12 cellular contexts compared by ENCODE assay signal in the genomic region with DNA sequence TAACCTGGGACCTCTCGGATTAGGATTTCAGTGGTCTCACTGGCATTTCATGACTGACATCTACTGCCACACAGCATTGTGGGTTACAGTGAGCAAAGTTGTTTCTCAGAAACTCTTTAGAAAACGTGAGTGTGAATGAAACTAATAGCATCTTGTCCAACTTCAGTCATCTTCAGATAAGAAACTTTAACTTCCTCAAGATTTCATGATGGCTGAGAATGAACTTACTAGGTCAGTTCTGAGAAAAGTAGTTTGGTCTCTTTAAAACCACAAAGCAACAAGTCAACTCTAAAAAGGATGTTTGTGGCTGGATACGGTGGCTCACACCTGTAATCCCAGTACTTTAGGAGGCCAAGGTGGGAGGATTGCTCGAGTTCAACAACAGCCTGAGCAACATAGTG. TPM values are rescaled to one million over a fixed set of nuclear protein-coding genes. Genes with fewer than 3 reads are reported as not detected.
DNase-seq lines count a peak whose midpoint lies in the region; ATAC-seq and TF ChIP-seq lines count a peak whose summit lies in the region.
"Had no signal": no experiment of that assay in that cellular context is flagged by ENCODE, and none has a peak within 500 bp of the region (broad histone marks: within the 10 kb centered on the region; RNA-seq: fewer than 3 reads in every experiment).

No MANE protein-coding gene starts in this region.

- H3K4me3 ChIP-seq in gastrocnemius medialis (no peak overlapping the region), thyroid gland (replicated peaks in 1 of 3) (no peak overlapping the region)
- H3K4me3 ChIP-seq: ascending aorta, uterus had no signal

- 85 to 89% methylated on average over 4 of the region's 4 CpGs for WGBS in thyroid gland, 2 donors

- peak; percentile 59 for ATAC-seq in GM19397 (IDR thresholded peaks at IDR 0.05; ENCODE audit: unreplicated experiment)
- ATAC-seq in HG02885 (IDR thresholded peaks at IDR 0.05; ENCODE audit: poor library complexity, unreplicated experiment), result peak; percentile 81
- ATAC-seq in gastrocnemius medialis, result no peak

- TF ChIP-seq CTCF in GM13977 (IDR thresholded peaks at IDR 0.05; ENCODE audit: extremely low read depth, insufficient read depth, missing control alignments), result no peak
- no peak for TF ChIP-seq CTCF in gastrocnemius medialis (IDR thresholded peaks at IDR 0.05 in 4 of 5, conservative IDR thresholded peaks at IDR 0.05 in 1 of 5)
- no peak for TF ChIP-seq CTCF in thyroid gland (IDR thresholded peaks at IDR 0.05)

- intact Hi-C loops in gastrocnemius medialis (cut with DNase I; ENCODE audit: low total_unique reads) (loop anchor here (5.0 kb wide), 1 partner anchor 89 kb away; no protein-coding TSS in a partner anchor), thyroid gland (cut with DNase I) (no loop called here)

- DNase-seq in GM13977 (ENCODE audit: low spot score), result peak; percentile 46
- DNase-seq in MV-4-11 (lab: John Stamatoyannopoulos, UW), result peak; percentile 56
- no peak for DNase-seq in H4 (ENCODE audit: low spot score)
- DNase-seq in NCI-H2029 treated with DMSO at 0.1 percent for 48 hours (lab: John Stamatoyannopoulos, UW), result no peak
- no peak for DNase-seq in gastrocnemius medialis
- no peak for DNase-seq in thyroid gland
- DNase-seq: CD4-positive, alpha-beta memory T cell; stimulated activated CD4-positive, alpha-beta T cell treated with anti-CD3 and anti-CD28 coated beads, Interleukin-4, amount 100 ng/mL, for 4 hours; uterus had no signal

- H3K27ac ChIP-seq in gastrocnemius medialis (peak overlapping the region in 1 of 4 donors; percentile 13), thyroid gland (no peak overlapping the region)
- H3K27ac ChIP-seq: ascending aorta, uterus had no signal

- H3K9me3 ChIP-seq in gastrocnemius medialis (no peaks in the 10 kb centered on the region), thyroid gland (no peaks in the 10 kb centered on the region)
- H3K9me3 ChIP-seq: ascending aorta, uterus had no signal

- in situ Hi-C loops in GM13977 (cut with MboI; ENCODE audit: low pct_unique_long_range_greater_than_20kb, low sequenced_read_pairs, unreplicated experiment), result loop anchor here (25.0 kb wide), 1 partner anchor 404 kb away; no protein-coding TSS in a partner anchor
- in situ Hi-C loops in gastrocnemius medialis (cut with MboI; ENCODE audit: low sequenced_read_pairs in 4 of 4), result no loop called here

- TF ChIP-seq POLR2A in gastrocnemius medialis (IDR thresholded peaks at IDR 0.05) (no peak), thyroid gland (IDR thresholded peaks at IDR 0.05) (no peak)

- H3K27me3 ChIP-seq in gastrocnemius medialis, result no peaks in the 10 kb centered on the region
- no peaks in the 10 kb centered on the region for H3K27me3 ChIP-seq in thyroid gland
- H3K27me3 ChIP-seq: ascending aorta, uterus had no signal

- H3K36me3 ChIP-seq in gastrocnemius medialis (no peaks in the 10 kb centered on the region), thyroid gland (no peaks in the 10 kb centered on the region)
- H3K36me3 ChIP-seq: ascending aorta, uterus had no signal

- peaks cover 38 to 39% of the 10 kb centered on the region in 2 donors for H3K4me1 ChIP-seq in gastrocnemius medialis
- no peaks in the 10 kb centered on the region for H3K4me1 ChIP-seq in thyroid gland
- H3K4me1 ChIP-seq: ascending aorta, uterus had no signal

RNA-seq across cellular contexts. Expression of a gene that starts 14.2 kb away (rescaled TPM):
- total RNA-seq in H4 (2014; rRNA removed; shearing (Covaris generic)), result 16.0 and 25.2 TPM in 2 replicates
- total RNA-seq in gastrocnemius medialis, result 100 to 1,000 TPM in 2 of 4 donors, 10 to 100 TPM in 2; 51.6 to 132 (median 94.5) TPM
- total RNA-seq in thyroid gland, result 100 to 1,000 TPM in 2 of 4 donors, 10 to 100 TPM in 2; 89.1 to 211 (median 122) TPM

RNA-seq across cellular contexts. Expression of a gene that starts 19.3 kb away (rescaled TPM):
- total RNA-seq in H4 (2014; rRNA removed; shearing (Covaris generic)), result 47.9 and 54.5 TPM in 2 replicates
- 10 to 100 TPM; 16.4 to 28.0 (median 23.7) TPM for total RNA-seq in gastrocnemius medialis
- total RNA-seq in thyroid gland, result 10 to 100 TPM; 18.7 to 24.0 (median 22.0) TPM

RNA-seq across cellular contexts. Expression of a gene that starts 44.8 kb away (rescaled TPM):
- 27.5 and 39.5 TPM in 2 replicates for total RNA-seq in H4 (2014; rRNA removed; shearing (Covaris generic))
- total RNA-seq in gastrocnemius medialis (10 to 100 TPM in 2 of 4 donors, 1 to 10 TPM in 2; 5.9 to 14.6 (median 9.5) TPM), thyroid gland (10 to 100 TPM in 3 of 4 donors, 1 to 10 TPM in 1; 9.7 to 31.6 (median 22.4) TPM)

Comparison
In these comparisons a context has a peak if more than half of its experiments do, and no peak if none do; other contexts are left out.
1. DNase-seq: peak in GM13977 (single experiment) and MV-4-11 (single experiment); none in H4 (single experiment), NCI-H2029 treated with DMSO at 0.1 percent for 48 hours (single experiment), gastrocnemius medialis (0 of 2) and thyroid gland (0 of 2).
2. ATAC-seq: peak in GM19397 (single experiment) and HG02885 (single experiment); none in gastrocnemius medialis (0 of 2).